18 cellular contexts compared by ENCODE assay signal in genomic region chr2:209005371-209005770, GRCh38.
A peak's percentile ranks its signal among the peaks of the same experiment; 100 is the strongest.
DNase-seq lines count a peak whose midpoint lies in the region; FAIRE-seq lines count a peak whose summit lies in the region.
"Had no signal": no experiment of that assay in that cellular context is flagged by ENCODE, and none has a peak within 500 bp of the region (broad histone marks: within the 10 kb centered on the region; RNA-seq: fewer than 3 reads in every experiment).

No MANE protein-coding gene starts in this region.

- peak; percentile 6 for DNase-seq in M059J (ENCODE audit: low read depth)
- DNase-seq in glomerular visceral epithelial cell (ENCODE audit: extremely low spot score): peak; percentile 12
- DNase-seq in trophoblast cell: peak; percentile 63 to 89
- DNase-seq in NCI-H446 treated with DMSO at 0.1 percent for 48 hours (lab: John Stamatoyannopoulos, UW): no peak
- DNase-seq in NCI-H1930 (lab: John Stamatoyannopoulos, UW): no peak
- no peak for DNase-seq in RCC 7860 (ENCODE audit: low spot score)
- DNase-seq: Caco-2; CD4-positive, CD25-positive, alpha-beta regulatory T cell; CD8-positive, alpha-beta T cell; DMS153; DND-41; H9 had no signal

- no peak overlapping the region for H2BK5ac ChIP-seq in trophoblast cell (ENCODE audit: low read depth, low read length, poor library complexity)

- no peak overlapping the region for H3K27ac ChIP-seq in trophoblast cell (ENCODE audit: low read depth, low read length)
- H3K27ac ChIP-seq: BLaER1, C4-2B had no signal

- no peaks in the 10 kb centered on the region for H3K27me3 ChIP-seq in trophoblast cell (ENCODE audit: insufficient read depth, low read length)
- H3K27me3 ChIP-seq: BLaER1 had no signal

- H3K14ac ChIP-seq in trophoblast cell (ENCODE audit: low read length): no peak overlapping the region

- H2BK120ac ChIP-seq in trophoblast cell (ENCODE audit: insufficient read depth, low read length, poor library complexity): no peak overlapping the region

- H4K8ac ChIP-seq in trophoblast cell (ENCODE audit: low read depth, low read length): no peak overlapping the region

- H3K9me3 ChIP-seq in trophoblast cell (ENCODE audit: insufficient read depth, low read depth, low read length): peaks cover 3% of the 10 kb centered on the region

- H3K9ac ChIP-seq in trophoblast cell (ENCODE audit: low read length): no peak overlapping the region
- H3K9ac ChIP-seq: BLaER1 had no signal

- no peaks in the 10 kb centered on the region for H3K36me3 ChIP-seq in trophoblast cell (ENCODE audit: control insufficient read depth in 1 of 2, insufficient read depth in 2 of 2, low read length in 2 of 2)
- H3K36me3 ChIP-seq: BLaER1 had no signal

- H3K18ac ChIP-seq in trophoblast cell (ENCODE audit: low read length): no peak overlapping the region

- no peak overlapping the region for H3K4me3 ChIP-seq in trophoblast cell (ENCODE audit: low read depth, low read length)
- H3K4me3 ChIP-seq: BLaER1, GM23338 had no signal

- no peaks in the 10 kb centered on the region for H3K79me1 ChIP-seq in trophoblast cell (ENCODE audit: low read length)

- no peak overlapping the region for H4K91ac ChIP-seq in trophoblast cell (ENCODE audit: low read depth, low read length)

- H2BK12ac ChIP-seq in trophoblast cell (ENCODE audit: low read length): no peak overlapping the region

- no CpG with 5 or more reads among the region's 1 CpG for WGBS in trophoblast cell (ENCODE audit: extremely low coverage, insufficient coverage, insufficient read length)

- H2AK5ac ChIP-seq in trophoblast cell (ENCODE audit: low read length): no peak overlapping the region

- no peak for FAIRE-seq in RCC 7860 (lab: Jason Lieb, UNC)
- FAIRE-seq: A204.1, G401.6, GM19239 had no signal

- no peak overlapping the region for H2AFZ ChIP-seq in trophoblast cell (ENCODE audit: insufficient read depth, low read length, poor library complexity)
- H2AFZ ChIP-seq: GM23338 had no signal

- H3K79me2 ChIP-seq in trophoblast cell (ENCODE audit: control insufficient read depth, insufficient read depth, low read length, poor library complexity): no peaks in the 10 kb centered on the region

- H3K4me2 ChIP-seq in trophoblast cell (ENCODE audit: low read length): no peak overlapping the region
- H3K4me2 ChIP-seq: BLaER1, GM23338 had no signal

- H4K12ac ChIP-seq in trophoblast cell (ENCODE audit: low read depth, low read length): no peak overlapping the region

- no peak overlapping the region for H3K4ac ChIP-seq in trophoblast cell (ENCODE audit: low read depth, low read length)

- H3K23ac ChIP-seq in trophoblast cell (ENCODE audit: low read length): no peak overlapping the region

- no peaks in the 10 kb centered on the region for H3K4me1 ChIP-seq in trophoblast cell (ENCODE audit: control insufficient read depth in 1 of 2, insufficient read depth in 2 of 2, low read length in 2 of 2)

Comparison
In these comparisons a context has a peak if more than half of its experiments do, and no peak if none do; other contexts are left out.
1. DNase-seq: peak in M059J (single experiment), glomerular visceral epithelial cell (single experiment) and trophoblast cell (2 of 2); none in NCI-H446 treated with DMSO at 0.1 percent for 48 hours (single experiment), NCI-H1930 (0 of 2) and RCC 7860 (single experiment).